35 cellular contexts compared by ENCODE assay signal in the genomic region with DNA sequence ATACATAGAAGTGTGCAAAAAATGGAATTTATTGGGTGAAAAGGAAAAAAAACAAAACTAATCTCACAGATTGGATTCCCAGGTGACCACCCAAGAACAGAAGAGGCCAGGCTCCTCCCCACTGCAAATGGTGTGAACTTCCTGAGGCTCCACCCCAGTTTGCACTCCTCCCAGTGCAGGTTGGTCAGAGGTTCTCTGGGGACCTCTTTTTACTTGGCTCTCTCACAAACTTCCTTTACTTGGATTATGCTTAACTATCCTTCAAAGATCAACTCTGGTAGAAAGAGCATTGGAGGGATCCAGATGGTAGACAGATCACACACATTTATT.
"Had no signal": no experiment of that assay in that cellular context is flagged by ENCODE, and none has a peak within 500 bp of the region (broad histone marks: within the 10 kb centered on the region; RNA-seq: fewer than 3 reads in every experiment).

No MANE protein-coding gene starts in this region.

- H3K4me1 Mint-ChIP-seq: activated B cell treated with CpG ODN at 0.5 μM for 24 hours; activated CD4-positive, alpha-beta T cell treated with anti-CD3 and anti-CD28 coated beads, Interleukin-2, amount 10 ng/mL, durations not matched to agents 24 days and 14 days; activated naive CD8-positive, alpha-beta T cell treated with anti-CD3 and anti-CD28 coated beads for 36 hours; activated T-helper 17 cell treated with anti-CD3 and anti-CD28 coated beads, Interleukin-2, amount 50 U/mL, for 72 hours; central memory CD8-positive, alpha-beta T cell had no signal

- ATAC-seq: activated CD8-positive, alpha-beta T cell treated with anti-CD3 and anti-CD28 coated beads for 36 hours; activated naive CD4-positive, alpha-beta T cell treated with anti-CD3 and anti-CD28 coated beads, Interleukin-2, amount 50 U/mL, for 72 hours; activated T-cell treated with anti-CD3 and anti-CD28 coated beads, Interleukin-2, amount 50 U/mL, for 4 hours; activated T-cell treated with anti-CD3 and anti-CD28 coated beads, Interleukin-2, amount 50 U/mL, for 72 hours; activated T-helper 17 cell treated with anti-CD3 and anti-CD28 coated beads, Interleukin-2, amount 50 U/mL, for 72 hours; body of pancreas had no signal

- H3K36me3 ChIP-seq: adrenal gland, brain microvascular endothelial cell, breast epithelium had no signal

- H3K4me3 ChIP-seq: adrenal gland, body of pancreas, breast epithelium had no signal

- H3K27me3 ChIP-seq: adrenal gland, body of pancreas, brain microvascular endothelial cell, breast epithelium had no signal

- H3K4me1 ChIP-seq: adrenal gland, breast epithelium had no signal

- H3K4me3 Mint-ChIP-seq: activated B cell treated with CpG ODN at 0.5 μM for 24 hours; activated CD4-positive, alpha-beta memory T cell treated with anti-CD3 and anti-CD28 coated beads for 36 hours; activated CD4-positive, alpha-beta T cell treated with anti-CD3 and anti-CD28 coated beads, Interleukin-2, amount 10 ng/mL, durations not matched to agents 24 days and 14 days; activated CD8-positive, alpha-beta T cell treated with anti-CD3 and anti-CD28 coated beads for 36 hours; activated naive CD4-positive, alpha-beta T cell treated with anti-CD3 and anti-CD28 coated beads for 36 hours; activated naive CD8-positive, alpha-beta T cell treated with anti-CD3 and anti-CD28 coated beads for 36 hours; activated T-cell treated with anti-CD3 and anti-CD28 coated beads, Interleukin-2, amount 50 U/mL, for 4 hours; activated T-cell treated with anti-CD3 and anti-CD28 coated beads, Interleukin-2, amount 50 U/mL, for 72 hours; activated T-helper 1 cell treated with anti-CD3 and anti-CD28 coated beads, Interleukin-12 subunit alpha, Interleukin-12 subunit beta, Interleukin-2, Interleukin-4 antibody, amounts not matched to agents 30 ng/mL and 10 ng/mL and 1 ng/mL, durations not matched to agents 14 hours and 24 hours and 36 hours; activated T-helper 17 cell treated with anti-CD3 and anti-CD28 coated beads, Interleukin-2, amount 50 U/mL, for 72 hours; central memory CD8-positive, alpha-beta T cell; T-helper 1 cell treated with Interleukin-12 subunit alpha and Interleukin-12 subunit beta and Interleukin-4 antibody, amounts not matched to agents 30 μg/mL and 1 μg/mL, for 36 hours; T-helper 2 cell treated with Interferon-gamma antibody and Interleukin-4, amounts not matched to agents 5 μg/mL and 100 μg/mL, for 36 hours had no signal

- H3K27ac Mint-ChIP-seq: activated B cell treated with CpG ODN at 0.5 μM for 24 hours; activated CD4-positive, alpha-beta memory T cell treated with anti-CD3 and anti-CD28 coated beads for 36 hours; activated CD4-positive, alpha-beta T cell treated with anti-CD3 and anti-CD28 coated beads, Interleukin-2, amount 10 ng/mL, durations not matched to agents 24 days and 14 days; activated CD8-positive, alpha-beta T cell treated with anti-CD3 and anti-CD28 coated beads for 36 hours; activated naive CD4-positive, alpha-beta T cell treated with anti-CD3 and anti-CD28 coated beads for 36 hours; activated naive CD4-positive, alpha-beta T cell treated with anti-CD3 and anti-CD28 coated beads, Interleukin-2, amount 50 U/mL, for 72 hours; activated naive CD8-positive, alpha-beta T cell treated with anti-CD3 and anti-CD28 coated beads for 36 hours; activated T-cell treated with anti-CD3 and anti-CD28 coated beads, Interleukin-2, amount 50 U/mL, for 72 hours; activated T-helper 1 cell treated with anti-CD3 and anti-CD28 coated beads, Interleukin-12 subunit alpha, Interleukin-12 subunit beta, Interleukin-2, Interleukin-4 antibody, amounts not matched to agents 30 ng/mL and 10 ng/mL and 1 ng/mL, durations not matched to agents 14 hours and 24 hours and 36 hours; activated T-helper 17 cell treated with anti-CD3 and anti-CD28 coated beads, Interleukin-2, amount 50 U/mL, for 72 hours; T-helper 1 cell treated with Interleukin-12 subunit alpha and Interleukin-12 subunit beta and Interleukin-4 antibody, amounts not matched to agents 30 μg/mL and 1 μg/mL, for 36 hours; T-helper 2 cell treated with Interferon-gamma antibody and Interleukin-4, amounts not matched to agents 5 μg/mL and 100 μg/mL, for 36 hours had no signal

- H3K27ac ChIP-seq: adrenal gland, body of pancreas, brain microvascular endothelial cell, breast epithelium, VCaP had no signal

- DNase-seq: activated B cell treated with CpG ODN at 0.5 μM for 24 hours; activated CD4-positive, alpha-beta memory T cell treated with anti-CD3 and anti-CD28 coated beads for 36 hours; activated CD4-positive, alpha-beta T cell treated with anti-CD3 and anti-CD28 coated beads for 4 hours; activated CD4-positive, alpha-beta T cell treated with anti-CD3 and anti-CD28 coated beads, Interleukin-2, amount 10 ng/mL, durations not matched to agents 24 days and 14 days; activated CD4-positive, alpha-beta T cell treated with anti-CD3 and anti-CD28 coated beads, Interleukin-2, amount 50 U/mL, for 1 hour; activated CD4-positive, alpha-beta T cell treated with anti-CD3 and anti-CD28 coated beads, Interleukin-2, amount 50 U/mL, for 4 hours; activated CD4-positive, CD25-positive, alpha-beta regulatory T cell treated with anti-CD3 and anti-CD28 coated beads, Interleukin-2, amount 50 U/mL, for 72 hours; activated CD8-positive, alpha-beta memory T cell treated with anti-CD3 and anti-CD28 coated beads, Interleukin-2, amount 50 U/mL, for 4 hours; activated CD8-positive, alpha-beta T cell treated with anti-CD3 and anti-CD28 coated beads for 36 hours; activated effector memory CD4-positive, alpha-beta T cell treated with anti-CD3 and anti-CD28 coated beads, Interleukin-2, amount 50 U/mL, for 16 hours; activated gamma-delta T cell treated with Interleukin-2 at 50 U/mL for 16 hours; activated naive CD4-positive, alpha-beta T cell; activated naive CD4-positive, alpha-beta T cell treated with anti-CD3 and anti-CD28 coated beads for 36 hours; activated naive CD4-positive, alpha-beta T cell treated with anti-CD3 and anti-CD28 coated beads, Interleukin-2, amount 50 U/mL, for 16 hours; activated naive CD8-positive, alpha-beta T cell treated with anti-CD3 and anti-CD28 coated beads for 36 hours; activated T-cell treated with anti-CD3 and anti-CD28 coated beads for 4 hours; activated T-cell treated with anti-CD3 and anti-CD28 coated beads, Interleukin-2, amount 50 U/mL, for 1 hour; activated T-cell treated with anti-CD3 and anti-CD28 coated beads, Interleukin-2, amount 50 U/mL, for 4 hours; activated T-cell treated with anti-CD3 and anti-CD28 coated beads, Interleukin-2, amount 50 U/mL, for 72 hours; adrenal gland; amniotic stem cell; aorta; body of pancreas; brain microvascular endothelial cell; cerebellar nuclear complex; T-helper 1 cell; T-helper 9 cell had no signal

- H3K9me3 ChIP-seq: adrenal gland, body of pancreas had no signal
